Comparison of ENCODE assay signal across 9 cellular contexts in genomic region chr17:16987830-16988601, GRCh38. TPM values are rescaled to one million over a fixed set of nuclear protein-coding genes. Genes with fewer than 3 reads are reported as not detected.
DNase-seq lines count a peak whose midpoint lies in the region; ATAC-seq, FAIRE-seq and TF ChIP-seq lines count a peak whose summit lies in the region.
"Had no signal": no experiment of that assay in that cellular context is flagged by ENCODE, and none has a peak within 500 bp of the region (broad histone marks: within the 10 kb centered on the region; RNA-seq: fewer than 3 reads in every experiment).

No MANE protein-coding gene starts in this region.

- H3K27ac ChIP-seq in pancreas, result peak overlapping the region in 1 of 4 donors; percentile 39

- no peak for TF ChIP-seq CTCF in NB4 (IDR thresholded peaks at IDR 0.05; ENCODE audit: low read depth, low read length)
- no peak for TF ChIP-seq CTCF in fibroblast of pulmonary artery (IDR thresholded peaks at IDR 0.05; ENCODE audit: low read length, missing control alignments)
- TF ChIP-seq CTCF in pancreas (IDR thresholded peaks at IDR 0.05), result no peak

- H3K4me3 ChIP-seq in NB4 (ENCODE audit: low read depth, low read length) (no peak overlapping the region), fibroblast of pulmonary artery (replicated peaks; ENCODE audit: low read depth, low read length) (no peak overlapping the region), pancreas (no peak overlapping the region)

- no peaks in the 10 kb centered on the region for H3K9me3 ChIP-seq in pancreas

- TF ChIP-seq POLR2A in NB4 (IDR thresholded peaks at IDR 0.05; ENCODE audit: extremely low read depth, insufficient read length), result no peak

- peak; percentile 95 for DNase-seq in NB4 (ENCODE audit: low read depth)
- DNase-seq in activated CD8-positive, alpha-beta memory T cell treated with anti-CD3 and anti-CD28 coated beads for 48 hours (ENCODE audit: low read depth in 2 of 3, low spot score in 2 of 3), result peak in 2 of 3 experiments; percentile 17 to 43
- DNase-seq in fibroblast of pulmonary artery (ENCODE audit: low read depth), result peak; percentile 52
- DNase-seq in pancreas, result peak in 1 of 6 donors; percentile 43
- DNase-seq in NCI-H1436 (lab: John Stamatoyannopoulos, UW), result no peak
- no peak for DNase-seq in NCI-H1092 (lab: John Stamatoyannopoulos, UW)

- intact Hi-C loops in pancreas (cut with DNase I), result no loop called here

- no peaks in the 10 kb centered on the region for H3K36me3 ChIP-seq in pancreas

- no peak for FAIRE-seq in pancreas (lab: Jason Lieb, UNC)

- 62 to 67% methylated on average over 11 of the region's 11 CpGs for WGBS in pancreas, 2 donors

- H3K4me1 ChIP-seq in pancreas, result no peaks in the 10 kb centered on the region

- ATAC-seq in GM18499 (IDR thresholded peaks at IDR 0.05; ENCODE audit: insufficient read depth, unreplicated experiment) (peak; percentile 54), HG02571 (IDR thresholded peaks at IDR 0.05; ENCODE audit: unreplicated experiment) (peak; percentile 51), pancreas (peak in 3 of 4 donors; percentile 50 to 78 (median 73))

- no peaks in the 10 kb centered on the region for H3K27me3 ChIP-seq in pancreas

RNA-seq across cellular contexts. Expression of gene TNFRSF13B, which starts 16.1 kb away (rescaled TPM):
- total RNA-seq in pancreas, result under 1 TPM in 1 of 6 donors, not detected in 5; 0.16 TPM
- polyA plus RNA-seq in pancreas, result not detected
- total RNA-seq: glomerular endothelial cell had no signal

RNA-seq across cellular contexts. Expression of gene MPRIP, which starts 54.2 kb away (rescaled TPM):
- total RNA-seq in pancreas, result 100 to 1,000 TPM in 2 of 6 donors, 10 to 100 TPM in 4; 91.8 to 134 (median 98.1) TPM
- 100 to 1,000 TPM; 174 to 242 TPM for polyA plus RNA-seq in pancreas

Comparison
In these comparisons a context has a peak if more than half of its experiments do, and no peak if none do; other contexts are left out.
1. DNase-seq: peak in NB4 (single experiment), activated CD8-positive, alpha-beta memory T cell treated with anti-CD3 and anti-CD28 coated beads for 48 hours (2 of 3) and fibroblast of pulmonary artery (single experiment); none in NCI-H1436 (single experiment) and NCI-H1092 (single experiment).
2. Peak in every context shown above with its lines, with median percentiles within 50 percentile points of each other: ATAC-seq.